ENCODE assay signal across 10 cellular contexts in genomic region chr12:52379536-52379935, GRCh38. TPM values are rescaled to one million over a fixed set of nuclear protein-coding genes. Genes with fewer than 3 reads are reported as not detected.
"Had no signal": no experiment of that assay in that cellular context is flagged by ENCODE, and none has a peak within 500 bp of the region (broad histone marks: within the 10 kb centered on the region; RNA-seq: fewer than 3 reads in every experiment).

No MANE protein-coding gene starts in this region.

- H3K27ac Mint-ChIP-seq: GM23338, H9, HFFc6 had no signal

- H3K4me1 Mint-ChIP-seq: GM23338, H9 had no signal

- H3K9me3 Mint-ChIP-seq: GM23338, H9, HFFc6 had no signal

- DNase-seq: GOT3, HCEC 1CT had no signal

- H3K4me1 ChIP-seq: HAP-1 had no signal

- H3K4me3 ChIP-seq: GM23248, GM23338, HAP-1 had no signal

- H3K9me3 ChIP-seq: HAP-1 had no signal

- H3K27ac ChIP-seq: GM23248 had no signal

- H2AFZ ChIP-seq: GM23248, GM23338 had no signal

- H3K4me3 Mint-ChIP-seq: GM23338, H9, HFFc6 had no signal

- H3K36me3 ChIP-seq: HAP-1 had no signal

- H3K4me2 ChIP-seq: GM23338 had no signal

RNA-seq across cellular contexts. Expression of gene KRT84, which starts 5.9 kb away (rescaled TPM):
- total RNA-seq: GM23248, GM23338, H1, H4, H7, H9, HFFc6 had no signal
- polyA plus RNA-seq: GM23248, GM23338, H1 had no signal

RNA-seq across cellular contexts. Expression of gene KRT85, which starts 12.3 kb away (rescaled TPM):
- total RNA-seq: GM23248, GM23338, H1, H4, H7, H9, HFFc6 had no signal
- polyA plus RNA-seq: GM23248, GM23338, H1 had no signal

RNA-seq across cellular contexts. Expression of gene KRT82, which starts 26.6 kb away (rescaled TPM):
- total RNA-seq: GM23248, GM23338, H1, H4, H7, H9, HFFc6 had no signal
- polyA plus RNA-seq: GM23248, GM23338, H1 had no signal

RNA-seq across cellular contexts. Expression of gene KRT75, which starts 54.6 kb away (rescaled TPM):
- total RNA-seq: GM23248, GM23338, H1, H7, H9, HFFc6 had no signal
- polyA plus RNA-seq: GM23248, GM23338, H1 had no signal

RNA-seq across cellular contexts. Expression of gene KRT83, which starts 58.3 kb away (rescaled TPM):
- total RNA-seq: GM23248, GM23338, H1, H4, H9, HFFc6 had no signal
- polyA plus RNA-seq: GM23248, GM23338, H1 had no signal
